1 cellular context compared by ENCODE assay signal in genomic region chr3:45590256-45590655, GRCh38.
TF ChIP-seq lines count a peak whose summit lies in the region.

No MANE protein-coding gene starts in this region.

TF ChIP-seq in H1, 55 proteins besides CTCF, POLR2A, EP300 and RAD21 (continued from another document):
- TF ChIP-seq HDAC6 (IDR thresholded peaks at IDR 0.05; ENCODE audit: low read depth, low read length) (no peak), POLR2AphosphoS5 (IDR thresholded peaks at IDR 0.05; ENCODE audit: low read depth, low read length) (no peak), CHD7 (IDR thresholded peaks at IDR 0.05; ENCODE audit: insufficient replicate concordance, low read length) (no peak), TAF7 (optimal IDR thresholded peaks at IDR 0.05; ENCODE audit: borderline replicate concordance, low read depth, low read length) (no peak), SUZ12 (IDR thresholded peaks at IDR 0.05; ENCODE audit: low read length) (no peak), EGR1 (IDR thresholded peaks at IDR 0.05; ENCODE audit: borderline replicate concordance, low read depth, low read length) (no peak), CBX5 (IDR thresholded peaks at IDR 0.05; ENCODE audit: low read depth, low read length) (no peak), CTBP2 (IDR thresholded peaks at IDR 0.05; ENCODE audit: borderline replicate concordance, insufficient read depth, insufficient read length, low read length) (no peak)
TF ChIP-seq in H1: peak in this region for 0.
